In the genomic region with DNA sequence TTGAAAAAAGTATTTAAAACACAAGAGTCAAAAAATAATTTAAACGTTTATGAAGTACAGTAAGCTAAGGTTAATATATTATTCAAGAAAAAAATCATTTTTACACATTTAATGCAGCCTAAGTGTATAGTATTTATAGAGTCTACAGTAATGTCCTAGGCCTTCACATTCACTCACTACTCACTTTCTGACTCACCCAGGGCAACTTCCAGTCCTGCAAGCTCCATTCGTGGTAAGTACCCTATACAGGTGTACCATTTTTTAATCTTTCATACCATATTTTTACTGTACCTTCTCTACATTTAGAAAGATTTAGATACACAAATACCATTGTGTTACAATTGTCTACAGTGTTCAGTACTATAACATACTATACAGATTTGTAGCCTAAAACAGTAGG, we compare ENCODE assay signal across 21 cellular contexts.
"Had no signal": no experiment of that assay in that cellular context is flagged by ENCODE, and none has a peak within 500 bp of the region (broad histone marks: within the 10 kb centered on the region; RNA-seq: fewer than 3 reads in every experiment).

No MANE protein-coding gene starts in this region.

- H3K4me2 ChIP-seq: smooth muscle cell had no signal

- H3K9me3 ChIP-seq: mucosa of descending colon, ovary, right atrium auricular region, right lobe of liver, uterus had no signal

- H3K27ac ChIP-seq: left ventricle myocardium inferior, ovary, right atrium auricular region, right lobe of liver, tibial nerve, uterus had no signal

- DNase-seq: hypothalamus; immature natural killer cell; kidney; left ventricle myocardium inferior; midbrain; mucosa of descending colon; naive thymus-derived CD4-positive, alpha-beta T cell; ovary; right lobe of liver; stimulated activated CD4-positive, alpha-beta T cell treated with anti-CD3 and anti-CD28 coated beads, Interleukin-1b, Interleukin-23, amount 100 ng/mL, for 48 hours; stimulated activated CD4-positive, alpha-beta T cell treated with anti-CD3 and anti-CD28 coated beads, Interleukin-2, amount 100 ng/mL, for 48 hours; stimulated activated CD4-positive, alpha-beta T cell treated with anti-CD3 and anti-CD28 coated beads, Interleukin-4, amount 100 ng/mL, for 4 hours; stimulated activated CD8-positive, alpha-beta memory T cell treated with anti-CD3 and anti-CD28 coated beads, Interleukin-4, amount 100 ng/mL, for 48 hours; stimulated activated naive CD4-positive, alpha-beta T cell treated with Interleukin-2 at 50 U/mL for 16 hours; stimulated activated naive CD8-positive, alpha-beta T cell treated with anti-CD3 and anti-CD28 coated beads, Interleukin-15, amount 100 ng/mL, for 72 hours; substantia nigra; uterus had no signal

- H3K4me1 ChIP-seq: left ventricle myocardium inferior, right atrium auricular region, right lobe of liver, tibial nerve, uterus had no signal

- H3K4me3 ChIP-seq: left ventricle myocardium inferior, lung, mucosa of descending colon, ovary, right atrium auricular region, right lobe of liver, smooth muscle cell, tibial nerve, uterus had no signal

- H3K36me3 ChIP-seq: left ventricle myocardium inferior, ovary, right atrium auricular region, right lobe of liver, tibial nerve, uterus had no signal

- H3K27me3 ChIP-seq: ovary, right atrium auricular region, right lobe of liver, uterus had no signal
